Comparison of ENCODE assay signal across 1 cellular context in genomic region chr12:113700943-113701342, GRCh38.
TF ChIP-seq lines count a peak whose summit lies in the region.

No MANE protein-coding gene starts in this region.

TF ChIP-seq in HCT116, 20 proteins besides CTCF, POLR2A, EP300 and RAD21 (continued from another document):
- TF ChIP-seq REST (IDR thresholded peaks at IDR 0.05; ENCODE audit: low read depth) (no peak), CBX3 (IDR thresholded peaks at IDR 0.05; ENCODE audit: low read depth) (no peak), SIN3A (IDR thresholded peaks at IDR 0.05; ENCODE audit: low read depth) (no peak), EZH2 (IDR thresholded peaks at IDR 0.05) (no peak), TCF7L2 (IDR thresholded peaks at IDR 0.05; ENCODE audit: borderline replicate concordance, extremely low read depth, insufficient read depth, insufficient read length) (no peak), FOSL1 (IDR thresholded peaks at IDR 0.05; ENCODE audit: low read depth) (no peak), POLR2AphosphoS5 (IDR thresholded peaks at IDR 0.05; ENCODE audit: low read depth, low read length) (no peak), JUND (IDR thresholded peaks at IDR 0.05) (no peak)
